In genomic region chr15:74598126-74598842, GRCh38 we compare ENCODE assay signal across 1 cellular context.
TF ChIP-seq lines count a peak whose summit lies in the region.

No MANE protein-coding gene starts in this region.

TF ChIP-seq in HepG2, 621 proteins besides CTCF, POLR2A, EP300 and RAD21 (continued from another document and continues in another):
- no peak for TF ChIP-seq MTERF4 (CRISPR knock-in tag; IDR thresholded peaks at IDR 0.05)
- TF ChIP-seq HINFP (CRISPR knock-in tag; IDR thresholded peaks at IDR 0.05; ENCODE audit: low read depth), result peak; percentile 83; the same call in 1 of the 2 replicates
- TF ChIP-seq PLSCR1 (CRISPR knock-in tag; IDR thresholded peaks at IDR 0.05; ENCODE audit: borderline replicate concordance), result no peak
- TF ChIP-seq HOXA3 (CRISPR knock-in tag; IDR thresholded peaks at IDR 0.05), result 0 out of 2 replicates have a peak, but pooled peaks have one; percentile 23
- TF ChIP-seq ZBED4 (CRISPR knock-in tag; IDR thresholded peaks at IDR 0.05; ENCODE audit: borderline replicate concordance), result 0 out of 2 replicates have a peak, but pooled peaks have one; percentile 38
- 0 out of 2 replicates have a peak, but pooled peaks have one; percentile 46 for TF ChIP-seq SP4 (CRISPR knock-in tag; IDR thresholded peaks at IDR 0.05)
- TF ChIP-seq RFXANK (CRISPR knock-in tag; IDR thresholded peaks at IDR 0.05), result peak; percentile 93
- TF ChIP-seq LCORL (IDR thresholded peaks at IDR 0.05), result no peak
- TF ChIP-seq LCORL (CRISPR knock-in tag; IDR thresholded peaks at IDR 0.05), result peak; percentile 49; the same call in 1 of the 2 replicates
- TF ChIP-seq ARNT2 (CRISPR knock-in tag; IDR thresholded peaks at IDR 0.05; ENCODE audit: low read depth), result peak; percentile 25; the same call in 1 of the 2 replicates
- TF ChIP-seq HNF1A (IDR thresholded peaks at IDR 0.05; ENCODE audit: low read depth), result no peak
- TF ChIP-seq HNF1A (CRISPR knock-in tag; IDR thresholded peaks at IDR 0.05; ENCODE audit: borderline replicate concordance), result peak; percentile 64; the same call in 1 of the 2 replicates
- no peak for TF ChIP-seq NCOA5 (CRISPR knock-in tag; IDR thresholded peaks at IDR 0.05)
- TF ChIP-seq ZNF484 (CRISPR knock-in tag; IDR thresholded peaks at IDR 0.05; ENCODE audit: borderline replicate concordance, low read depth), result 0 out of 2 replicates have a peak, but pooled peaks have one; percentile 68
- TF ChIP-seq ZNF580 (CRISPR knock-in tag; IDR thresholded peaks at IDR 0.05; ENCODE audit: borderline replicate concordance, low read depth), result peak; percentile 74; the same call in 1 of the 2 replicates
- TF ChIP-seq ZBTB46 (CRISPR knock-in tag; IDR thresholded peaks at IDR 0.05; ENCODE audit: borderline replicate concordance), result no peak
- 0 out of 4 replicates have a peak, but pooled peaks of 1 of the 2 experiments have one; percentile 40 for TF ChIP-seq ATF4 (CRISPR knock-in tag; IDR thresholded peaks at IDR 0.05)
- peak; percentile 55; the same call in 1 of the 2 replicates for TF ChIP-seq ARHGAP35 (CRISPR knock-in tag; IDR thresholded peaks at IDR 0.05; ENCODE audit: borderline replicate concordance)
- 0 out of 2 replicates have a peak, but pooled peaks have one; percentile 20 for TF ChIP-seq ISL2 (CRISPR knock-in tag; IDR thresholded peaks at IDR 0.05)
- TF ChIP-seq HNF4A (CRISPR knock-in tag; IDR thresholded peaks at IDR 0.05), result 0 out of 2 replicates have a peak, but pooled peaks have one; percentile 8
- peak; percentile 86 for TF ChIP-seq ZNF605 (CRISPR knock-in tag; IDR thresholded peaks at IDR 0.05)
- TF ChIP-seq PCBP2 (optimal IDR thresholded peaks at IDR 0.05; ENCODE audit: low read depth, low read length, poor library complexity, severe bottlenecking), result no peak
- TF ChIP-seq MXD1 (CRISPR knock-in tag; IDR thresholded peaks at IDR 0.05), result peak; percentile 72; the same call in 1 of the 2 replicates
- TF ChIP-seq E2F5 (CRISPR knock-in tag; conservative IDR thresholded peaks at IDR 0.05), result 0 out of 2 replicates have a peak, but pooled peaks have one; percentile 26
- peak; percentile 25 for TF ChIP-seq AGO2 (optimal IDR thresholded peaks at IDR 0.05; ENCODE audit: low read depth, low read length)
- 0 out of 2 replicates have a peak, but pooled peaks have one; percentile 24 for TF ChIP-seq DNMT3B (CRISPR knock-in tag; conservative IDR thresholded peaks at IDR 0.05)
- TF ChIP-seq SMAD1 (CRISPR knock-in tag; IDR thresholded peaks at IDR 0.05; ENCODE audit: borderline replicate concordance, low read depth), result peak; percentile 48; the same call in 1 of the 2 replicates
- no peak for TF ChIP-seq PAWR (CRISPR knock-in tag; IDR thresholded peaks at IDR 0.05; ENCODE audit: borderline replicate concordance)
- TF ChIP-seq HNF1B (CRISPR knock-in tag; IDR thresholded peaks at IDR 0.05), result peak; percentile 89
- TF ChIP-seq ZBTB38 (CRISPR knock-in tag; IDR thresholded peaks at IDR 0.05), result peak; percentile 76
- TF ChIP-seq GATAD1 (CRISPR knock-in tag; IDR thresholded peaks at IDR 0.05), result peak; percentile 69
- TF ChIP-seq PAXIP1 (CRISPR knock-in tag; conservative IDR thresholded peaks at IDR 0.05), result peak; percentile 59
